ENCODE assay signal across 13 cellular contexts in genomic region chr2:237319086-237319820, GRCh38.
"Had no signal": no experiment of that assay in that cellular context is flagged by ENCODE, and none has a peak within 500 bp of the region (broad histone marks: within the 10 kb centered on the region; RNA-seq: fewer than 3 reads in every experiment).

No MANE protein-coding gene starts in this region.

- H3K27ac Mint-ChIP-seq: activated naive CD4-positive, alpha-beta T cell treated with anti-CD3 and anti-CD28 coated beads, Interleukin-2, amount 10 ng/mL, durations not matched to agents 7 days and 5 days; activated T-helper 2 cell treated with anti-CD3 and anti-CD28 coated beads, Interferon-gamma antibody, Interleukin-2, Interleukin-4, amounts not matched to agents 10 μg/mL and 5 μg/mL and 100 μg/mL, durations not matched to agents 14 hours and 24 hours and 36 hours; effector memory CD8-positive, alpha-beta T cell; immature natural killer cell; natural killer cell; stimulated activated effector memory CD8-positive, alpha-beta T cell treated with anti-CD3 and anti-CD28 coated beads, Interleukin-12 subunit alpha, Interleukin-12 subunit beta, amount 100 ng/mL, for 72 hours had no signal

- H3K9me3 Mint-ChIP-seq: activated naive CD4-positive, alpha-beta T cell treated with anti-CD3 and anti-CD28 coated beads, Interleukin-2, amount 10 ng/mL, durations not matched to agents 7 days and 5 days; activated T-helper 2 cell treated with anti-CD3 and anti-CD28 coated beads, Interferon-gamma antibody, Interleukin-2, Interleukin-4, amounts not matched to agents 10 μg/mL and 5 μg/mL and 100 μg/mL, durations not matched to agents 14 hours and 24 hours and 36 hours; effector memory CD8-positive, alpha-beta T cell; immature natural killer cell; natural killer cell; stimulated activated effector memory CD8-positive, alpha-beta T cell treated with anti-CD3 and anti-CD28 coated beads, Interleukin-12 subunit alpha, Interleukin-12 subunit beta, amount 100 ng/mL, for 72 hours had no signal

- H3K4me1 Mint-ChIP-seq: activated naive CD4-positive, alpha-beta T cell treated with anti-CD3 and anti-CD28 coated beads, Interleukin-2, amount 10 ng/mL, durations not matched to agents 7 days and 5 days; immature natural killer cell; natural killer cell; stimulated activated effector memory CD8-positive, alpha-beta T cell treated with anti-CD3 and anti-CD28 coated beads, Interleukin-12 subunit alpha, Interleukin-12 subunit beta, amount 100 ng/mL, for 72 hours had no signal

- H3K36me3 Mint-ChIP-seq: activated naive CD4-positive, alpha-beta T cell treated with anti-CD3 and anti-CD28 coated beads, Interleukin-2, amount 10 ng/mL, durations not matched to agents 7 days and 5 days; immature natural killer cell; natural killer cell; stimulated activated effector memory CD8-positive, alpha-beta T cell treated with anti-CD3 and anti-CD28 coated beads, Interleukin-12 subunit alpha, Interleukin-12 subunit beta, amount 100 ng/mL, for 72 hours had no signal

- H3K27ac ChIP-seq: epithelial cell of prostate had no signal

- DNase-seq: activated CD4-positive, alpha-beta T cell treated with anti-CD3 and anti-CD28 coated beads, Interleukin-2, amount 50 U/mL, for 1 hour; activated naive CD4-positive, alpha-beta T cell treated with anti-CD3 and anti-CD28 coated beads, Interleukin-2, amount 10 ng/mL, durations not matched to agents 7 days and 5 days; caudate nucleus; effector memory CD8-positive, alpha-beta T cell; immature natural killer cell; left colon; mucosa of descending colon; natural killer cell; substantia nigra had no signal

- H3K4me3 Mint-ChIP-seq: activated naive CD4-positive, alpha-beta T cell treated with anti-CD3 and anti-CD28 coated beads, Interleukin-2, amount 10 ng/mL, durations not matched to agents 7 days and 5 days; effector memory CD8-positive, alpha-beta T cell; immature natural killer cell; natural killer cell; stimulated activated effector memory CD8-positive, alpha-beta T cell treated with anti-CD3 and anti-CD28 coated beads, Interleukin-12 subunit alpha, Interleukin-12 subunit beta, amount 100 ng/mL, for 72 hours had no signal

- H3K4me3 ChIP-seq: mucosa of descending colon, skin epidermis had no signal

- H3K9me3 ChIP-seq: mucosa of descending colon had no signal
